8 cellular contexts compared by ENCODE assay signal in genomic region chr4:20418865-20419451, GRCh38.
DNase-seq lines count a peak whose midpoint lies in the region; ATAC-seq and TF ChIP-seq lines count a peak whose summit lies in the region.

No MANE protein-coding gene starts in this region.

- 9 to 10% methylated on average over 4 of the region's 4 CpGs for WGBS in gastroesophageal sphincter (ENCODE audit: low coverage in 1 of 2), 2 donors

- peak overlapping the region; percentile 65 for H2AFZ ChIP-seq in ACC112 (ENCODE audit: low read length, unreplicated experiment)
- peak overlapping the region; percentile 71 for H2AFZ ChIP-seq in MM.1S (ENCODE audit: low read length)

- H3F3A ChIP-seq in MM.1S (ENCODE audit: insufficient read depth, low read length), result no peaks in the 10 kb centered on the region

- H3K27me3 ChIP-seq in ACC112 (ENCODE audit: insufficient read depth, low read length) (no peaks in the 10 kb centered on the region), MM.1S (replicated peaks; ENCODE audit: insufficient read depth, low read length) (no peaks in the 10 kb centered on the region), gastroesophageal sphincter (no peaks in the 10 kb centered on the region), rectal smooth muscle tissue (ENCODE audit: control insufficient read depth, insufficient read depth, low read length) (no peaks in the 10 kb centered on the region)

- H3K4me3 ChIP-seq in ACC112 (ENCODE audit: low read depth, low read length), result peak overlapping the region; percentile 66
- H3K4me3 ChIP-seq in MM.1S (ENCODE audit: low read length), result peak overlapping the region; percentile 56
- peak overlapping the region; percentile 34 to 46 for H3K4me3 ChIP-seq in gastroesophageal sphincter
- peak overlapping the region; percentile 38 for H3K4me3 ChIP-seq in rectal smooth muscle tissue (ENCODE audit: low read length)

- peaks cover 9% of the 10 kb centered on the region for H3K4me1 ChIP-seq in ACC112 (ENCODE audit: control insufficient read depth, insufficient read depth, low read length, unreplicated experiment)
- no peaks in the 10 kb centered on the region for H3K4me1 ChIP-seq in MM.1S (ENCODE audit: low read length)
- H3K4me1 ChIP-seq in gastroesophageal sphincter, result peaks cover 0 to 25% (median 2%) of the 10 kb centered on the region in 3 donors
- H3K4me1 ChIP-seq in rectal smooth muscle tissue (ENCODE audit: control insufficient read depth, insufficient read depth, low read length), result peaks cover 6% of the 10 kb centered on the region

- TF ChIP-seq CTCF in GM10248 (IDR thresholded peaks at IDR 0.05; ENCODE audit: control extremely low read depth, extremely low read depth, low read depth, missing control alignments), result peak; percentile 58
- peak; percentile 68 for TF ChIP-seq CTCF in MM.1S (IDR thresholded peaks at IDR 0.05; ENCODE audit: low read length)
- no peak for TF ChIP-seq CTCF in activated B cell treated with CpG ODN at 0.5 μM for 24 hours (IDR thresholded peaks at IDR 0.05)
- peak; percentile 47 to 60 (median 55) for TF ChIP-seq CTCF in gastroesophageal sphincter (IDR thresholded peaks at IDR 0.05)

- H3K36me3 ChIP-seq in ACC112 (ENCODE audit: insufficient read depth, low read length), result no peaks in the 10 kb centered on the region
- H3K36me3 ChIP-seq in MM.1S (replicated peaks; ENCODE audit: insufficient read depth, low read length), result no peaks in the 10 kb centered on the region
- H3K36me3 ChIP-seq in gastroesophageal sphincter, result no peaks in the 10 kb centered on the region
- no peaks in the 10 kb centered on the region for H3K36me3 ChIP-seq in rectal smooth muscle tissue (ENCODE audit: control insufficient read depth, insufficient read depth, low read length)

- peak overlapping the region; percentile 65 for H3K4me2 ChIP-seq in MM.1S (ENCODE audit: low read depth, low read length)

- DNase-seq in GM10248 (ENCODE audit: extremely low spot score) (peak; percentile 35), MM.1S (peak; percentile 86), activated B cell treated with CpG ODN at 0.5 μM for 24 hours (no peak), cerebellar nuclear complex (lab: John Stamatoyannopoulos, UW) (no peak)

- H3K27me3 Mint-ChIP-seq in activated B cell treated with CpG ODN at 0.5 μM for 24 hours, result no peaks in the 10 kb centered on the region

- H4K20me1 ChIP-seq in MM.1S (ENCODE audit: insufficient read depth, low read length), result no peaks in the 10 kb centered on the region

- H3K27ac Mint-ChIP-seq in activated B cell treated with CpG ODN at 0.5 μM for 24 hours, result no peak overlapping the region

- intact Hi-C loops in activated B cell treated with CpG ODN at 0.5 μM for 24 hours (cut with micrococcal nuclease), result loop anchor here (1.0 to 5.0 kb wide), 3 partner anchors 266 to 1348 kb away; partner anchors contain the start of gene PACRGL

- H3K79me2 ChIP-seq in ACC112 (ENCODE audit: control insufficient read depth, insufficient read depth, low read length, unreplicated experiment), result peaks cover 3% of the 10 kb centered on the region
- H3K79me2 ChIP-seq in MM.1S (ENCODE audit: low read length), result no peaks in the 10 kb centered on the region

- H3K4me3 Mint-ChIP-seq in activated B cell treated with CpG ODN at 0.5 μM for 24 hours, result peak overlapping the region; percentile 44

- H3K4me1 Mint-ChIP-seq in activated B cell treated with CpG ODN at 0.5 μM for 24 hours, result peaks cover 5% of the 10 kb centered on the region

- H3K9ac ChIP-seq in MM.1S (ENCODE audit: low read length) (peak overlapping the region; percentile 26; the same call in 1 of the 2 replicates), rectal smooth muscle tissue (ENCODE audit: low read length) (no peak overlapping the region)

- H3K9me3 ChIP-seq in MM.1S (replicated peaks; ENCODE audit: insufficient read depth, low read length) (no peaks in the 10 kb centered on the region), gastroesophageal sphincter (no peaks in the 10 kb centered on the region)

- no peaks in the 10 kb centered on the region for H3K36me3 Mint-ChIP-seq in activated B cell treated with CpG ODN at 0.5 μM for 24 hours (ENCODE audit: low read depth)

- H3K27ac ChIP-seq in ACC112 (ENCODE audit: low read depth, low read length) (peak overlapping the region; percentile 16; the same call in 1 of the 2 replicates), MM.1S (ENCODE audit: low read length) (no peak overlapping the region), gastroesophageal sphincter (no peak overlapping the region), rectal smooth muscle tissue (ENCODE audit: low read depth, low read length) (no peak overlapping the region)

- CTCF ChIA-PET in GM10248 (lab: Yijun Ruan, JAX) (interaction anchor here (1.0 kb wide), 1 partner anchor 266 kb away, joined by 10 read pairs; no protein-coding TSS in a partner anchor), activated B cell treated with CpG ODN at 0.5 μM for 24 hours (lab: Charles Lee) (no interaction called here)

- H3K9me2 ChIP-seq in MM.1S (replicated peaks; ENCODE audit: insufficient read depth, low read length), result no peaks in the 10 kb centered on the region

- H3K9me3 Mint-ChIP-seq in activated B cell treated with CpG ODN at 0.5 μM for 24 hours, result no peaks in the 10 kb centered on the region

- no peak for TF ChIP-seq EP300 in gastroesophageal sphincter (IDR thresholded peaks at IDR 0.05)

- POLR2A ChIA-PET in GM10248 (lab: Yijun Ruan, JAX) (no interaction called here), activated B cell treated with CpG ODN at 0.5 μM for 24 hours (lab: Charles Lee) (no interaction called here)

- ATAC-seq in HG02571 (IDR thresholded peaks at IDR 0.05; ENCODE audit: unreplicated experiment) (peak; percentile 96), activated B cell treated with CpG ODN at 0.5 μM for 24 hours (ENCODE audit: low read depth) (peak; percentile 52), gastroesophageal sphincter (peak; percentile 59)

- TF ChIP-seq POLR2A in gastroesophageal sphincter (IDR thresholded peaks at IDR 0.05), result no peak

Comparison
In these comparisons a context has a peak if more than half of its experiments do, and no peak if none do; other contexts are left out.
1. DNase-seq: peak in GM10248 (single experiment) and MM.1S (single experiment); none in activated B cell treated with CpG ODN at 0.5 μM for 24 hours (single experiment) and cerebellar nuclear complex (0 of 2).
2. Peak in every context shown above with its lines, with median percentiles within 50 percentile points of each other: H3K4me3 ChIP-seq and ATAC-seq.